8 cellular contexts compared by ENCODE assay signal in the genomic region with DNA sequence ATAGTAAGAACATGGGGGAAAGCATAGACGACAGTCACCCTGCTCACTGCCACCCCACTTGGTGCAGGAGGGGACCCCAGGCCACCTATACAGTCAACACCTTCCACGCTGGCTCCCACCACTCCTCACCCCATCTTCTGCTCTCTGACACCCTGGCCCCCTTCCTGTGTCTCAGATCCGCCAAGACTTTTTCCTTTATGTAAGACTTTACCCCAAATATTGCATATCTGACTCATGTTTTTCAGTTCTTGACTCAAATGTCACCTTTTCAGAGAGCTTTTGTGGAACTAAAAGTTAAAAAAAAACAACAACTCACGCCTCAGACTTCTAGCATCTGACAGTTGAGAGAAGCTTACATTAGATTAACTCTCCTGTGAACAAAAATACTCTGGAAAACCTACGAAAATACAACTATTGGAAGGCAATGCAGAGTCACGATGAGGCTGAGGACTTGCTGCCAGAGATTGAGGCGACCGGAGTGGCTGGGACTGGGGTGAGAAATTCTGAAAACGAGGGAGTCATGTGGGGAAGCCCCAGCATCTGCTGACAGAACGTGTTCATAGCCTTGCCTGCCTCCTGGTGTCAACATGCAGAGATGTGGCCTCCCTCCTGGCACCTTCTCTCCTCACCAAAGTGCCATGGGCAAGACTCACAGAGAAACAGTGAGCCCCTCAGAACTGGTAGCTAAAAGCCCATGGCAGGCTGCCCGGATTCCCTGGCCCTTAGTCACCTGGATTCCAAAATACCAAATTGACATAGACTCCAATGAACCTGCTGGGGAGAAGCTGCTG. TPM values are rescaled to one million over a fixed set of nuclear protein-coding genes. Genes with fewer than 3 reads are reported as not detected.
DNase-seq lines count a peak whose midpoint lies in the region; ATAC-seq and TF ChIP-seq lines count a peak whose summit lies in the region.

No MANE protein-coding gene starts in this region.

- no peak overlapping the region for H3K27ac Mint-ChIP-seq in CD8-positive, alpha-beta memory T cell

- peak; percentile 81 for ATAC-seq in GM19372 (IDR thresholded peaks at IDR 0.05; ENCODE audit: low read depth, unreplicated experiment)
- ATAC-seq in HG03159 (IDR thresholded peaks at IDR 0.05; ENCODE audit: unreplicated experiment): peak; percentile 59

- POLR2A ChIA-PET in CD8-positive, alpha-beta memory T cell (lab: Charles Lee): no interaction called here

- peaks cover 13 to 34% of the 10 kb centered on the region in 2 donors for H3K27me3 Mint-ChIP-seq in CD8-positive, alpha-beta memory T cell

- no peaks in the 10 kb centered on the region for H3K4me1 ChIP-seq in CD8-positive, alpha-beta memory T cell (ENCODE audit: insufficient read depth, low read length)

- CTCF ChIA-PET in CD8-positive, alpha-beta memory T cell (lab: Charles Lee): no interaction called here

- H3K9me3 ChIP-seq in CD8-positive, alpha-beta memory T cell (ENCODE audit: low read length): no peaks in the 10 kb centered on the region

- H3K4me3 Mint-ChIP-seq in CD8-positive, alpha-beta memory T cell: no peak overlapping the region

- peak; percentile 19 for TF ChIP-seq CTCF in astrocyte of the cerebellum (IDR thresholded peaks at IDR 0.05; ENCODE audit: low read depth, low read length, missing control alignments)

- H3K4me3 ChIP-seq in astrocyte of the cerebellum (ENCODE audit: low read depth, low read length): no peak overlapping the region
- no peak overlapping the region for H3K4me3 ChIP-seq in CD8-positive, alpha-beta memory T cell (ENCODE audit: low read length)

- H3K27ac ChIP-seq in CD8-positive, alpha-beta memory T cell (ENCODE audit: low read depth, low read length): no peak overlapping the region

- DNase-seq in Caki2 (ENCODE audit: low read depth): peak; percentile 62
- DNase-seq in astrocyte of the cerebellum (ENCODE audit: low read depth): peak; percentile 33
- DNase-seq in superior temporal gyrus (ENCODE audit: extremely low spot score): peak; percentile 13
- DNase-seq in SKM-1 (lab: John Stamatoyannopoulos, UW; ENCODE audit: unreplicated experiment): no peak
- DNase-seq in putamen (ENCODE audit: low spot score): no peak
- no peak for DNase-seq in CD8-positive, alpha-beta memory T cell

- no peaks in the 10 kb centered on the region for H3K4me1 Mint-ChIP-seq in CD8-positive, alpha-beta memory T cell

- no peaks in the 10 kb centered on the region for H3K27me3 ChIP-seq in CD8-positive, alpha-beta memory T cell (ENCODE audit: insufficient read depth, low read length, poor library complexity, severe bottlenecking)

- no peaks in the 10 kb centered on the region for H3K36me3 ChIP-seq in CD8-positive, alpha-beta memory T cell (ENCODE audit: insufficient read depth, low read length)

- in situ Hi-C loops in Caki2 (cut with HindIII; ENCODE audit: low pct_unique_long_range_greater_than_20kb, low sequenced_read_pairs): no loop called here
- in situ Hi-C loops in astrocyte of the cerebellum (cut with HindIII; ENCODE audit: low sequenced_read_pairs): no loop called here

- H3K36me3 Mint-ChIP-seq in CD8-positive, alpha-beta memory T cell: peaks cover 0 to 6% (median 0%) of the 10 kb centered on the region in 3 donors

- peaks cover 2 to 7% (median 4%) of the 10 kb centered on the region in 5 donors for H3K9me3 Mint-ChIP-seq in CD8-positive, alpha-beta memory T cell

RNA-seq across cellular contexts. Expression of gene FCN2, which starts 22.4 kb away (rescaled TPM):
- not detected in 2 replicates for total RNA-seq in Caki2 (2014; rRNA removed; shearing (Covaris generic); ENCODE audit: low replicate concordance)
- not detected for total RNA-seq in CD8-positive, alpha-beta memory T cell
- not detected for polyA plus RNA-seq in CD8-positive, alpha-beta memory T cell

RNA-seq across cellular contexts. Expression of gene FCN1, which starts 59.5 kb away (rescaled TPM):
- total RNA-seq in Caki2 (2014; rRNA removed; shearing (Covaris generic); ENCODE audit: low replicate concordance): not detected in 2 replicates
- 1 to 10 TPM; 1.6 to 2.3 TPM for total RNA-seq in CD8-positive, alpha-beta memory T cell
- not detected for polyA plus RNA-seq in CD8-positive, alpha-beta memory T cell

Comparison
In these comparisons a context has a peak if more than half of its experiments do, and no peak if none do; other contexts are left out.
1. DNase-seq: peak in Caki2 (single experiment), astrocyte of the cerebellum (single experiment) and superior temporal gyrus (single experiment); none in SKM-1 (single experiment), putamen (single experiment) and CD8-positive, alpha-beta memory T cell (0 of 5).